18 cellular contexts compared by ENCODE assay signal in the genomic region with DNA sequence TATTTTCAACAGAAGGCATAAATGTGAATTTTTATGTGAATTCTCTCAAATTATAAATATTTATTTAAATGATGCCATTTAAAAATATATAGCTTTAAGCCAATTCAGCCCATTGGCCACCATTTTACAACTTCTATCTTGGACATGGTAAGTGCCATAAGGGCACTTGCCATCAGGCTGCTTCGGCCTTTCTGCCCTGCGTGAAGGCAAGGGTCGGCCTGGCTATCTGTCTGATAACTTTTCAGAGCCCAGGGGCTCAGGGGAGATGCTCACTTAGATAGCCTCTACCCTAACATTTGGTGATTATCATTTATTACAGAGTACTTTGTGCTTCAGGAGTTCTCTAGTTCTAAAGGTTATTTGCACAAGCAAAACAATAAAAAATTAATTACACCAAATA.
DNase-seq lines count a peak whose midpoint lies in the region; ATAC-seq and TF ChIP-seq lines count a peak whose summit lies in the region.
"Had no signal": no experiment of that assay in that cellular context is flagged by ENCODE, and none has a peak within 500 bp of the region (broad histone marks: within the 10 kb centered on the region; RNA-seq: fewer than 3 reads in every experiment).

No MANE protein-coding gene starts in this region.

- H3K4me1 Mint-ChIP-seq in activated naive CD8-positive, alpha-beta T cell (ENCODE audit: low read depth), result peaks cover 81% of the 10 kb centered on the region
- peaks cover 57% of the 10 kb centered on the region for H3K4me1 Mint-ChIP-seq in activated naive CD8-positive, alpha-beta T cell treated with anti-CD3 and anti-CD28 coated beads for 36 hours
- H3K4me1 Mint-ChIP-seq in activated B cell treated with CpG ODN at 0.5 μM for 24 hours, result peaks cover 48% of the 10 kb centered on the region
- H3K4me1 Mint-ChIP-seq: neural progenitor cell had no signal

- peak overlapping the region; percentile 96 for H2AK5ac ChIP-seq in mesenchymal stem cell (ENCODE audit: low read length, severe bottlenecking)

- H3K36me3 ChIP-seq in mesenchymal stem cell (ENCODE audit: control insufficient read depth in 1 of 2, insufficient read depth in 2 of 2, low read depth in 1 of 2, low read length in 2 of 2) (no peaks in the 10 kb centered on the region), transverse colon (no peaks in the 10 kb centered on the region)
- H3K36me3 ChIP-seq: neural progenitor cell, Peyer's patch, SJSA1 had no signal

- intact Hi-C loops in activated B cell treated with CpG ODN at 0.5 μM for 24 hours (cut with micrococcal nuclease) (no loop called here), transverse colon (cut with DNase I; ENCODE audit: low total_unique reads) (loop anchor here (10.0 kb wide), 1 partner anchor 59 kb away; the partner anchor contains the start of gene MBNL1)

- H3K4ac ChIP-seq in mesenchymal stem cell (ENCODE audit: low read depth in 1 of 2, low read length in 2 of 2), result no peak overlapping the region

- DNase-seq in activated naive CD8-positive, alpha-beta T cell treated with anti-CD3 and anti-CD28 coated beads for 36 hours, result no peak
- DNase-seq in activated B cell treated with CpG ODN at 0.5 μM for 24 hours, result no peak
- no peak for DNase-seq in mesenchymal stem cell
- no peak for DNase-seq in transverse colon
- no peak for DNase-seq in NCI-H128 (lab: John Stamatoyannopoulos, UW; ENCODE audit: unreplicated experiment)
- DNase-seq: activated CD4-positive, alpha-beta T cell treated with anti-CD3 and anti-CD28 coated beads for 1 hour; dorsolateral prefrontal cortex; GOT3; kidney glomerular epithelial cell; NCI-H1930; T1000; testis had no signal

- 96% methylated on average over 3 of the region's 3 CpGs for WGBS in mesenchymal stem cell
- 86 to 99% methylated on average over 2 to 3 of the region's 3 CpGs for WGBS in transverse colon (ENCODE audit: low coverage in 1 of 2), 2 donors

- no peak for TF ChIP-seq POLR2A in transverse colon (IDR thresholded peaks at IDR 0.05)

- H3K4me3 Mint-ChIP-seq in activated naive CD8-positive, alpha-beta T cell, result peak overlapping the region; percentile 63
- no peak overlapping the region for H3K4me3 Mint-ChIP-seq in activated naive CD8-positive, alpha-beta T cell treated with anti-CD3 and anti-CD28 coated beads for 36 hours
- H3K4me3 Mint-ChIP-seq in activated B cell treated with CpG ODN at 0.5 μM for 24 hours, result peak overlapping the region; percentile 95
- H3K4me3 Mint-ChIP-seq: neural progenitor cell had no signal

- CTCF ChIA-PET in activated B cell treated with CpG ODN at 0.5 μM for 24 hours (lab: Charles Lee), result no interaction called here

- H4K8ac ChIP-seq in mesenchymal stem cell (ENCODE audit: low read length), result no peak overlapping the region

- TF ChIP-seq CTCF in activated B cell treated with CpG ODN at 0.5 μM for 24 hours (IDR thresholded peaks at IDR 0.05), result no peak
- no peak for TF ChIP-seq CTCF in transverse colon (IDR thresholded peaks at IDR 0.05)

- no peak overlapping the region for H2BK120ac ChIP-seq in mesenchymal stem cell (ENCODE audit: low read depth, low read length)

- ATAC-seq in activated B cell treated with CpG ODN at 0.5 μM for 24 hours (ENCODE audit: low read depth), result no peak
- ATAC-seq in GM18502 (IDR thresholded peaks at IDR 0.05; ENCODE audit: poor library complexity, unreplicated experiment), result no peak
- no peak for ATAC-seq in GM18520 (IDR thresholded peaks at IDR 0.05; ENCODE audit: unreplicated experiment)

- H3K23ac ChIP-seq in mesenchymal stem cell (ENCODE audit: low read length in 2 of 2), result no peak overlapping the region

- H3K27me3 ChIP-seq in mesenchymal stem cell (ENCODE audit: control insufficient read depth in 1 of 2, insufficient read depth in 1 of 2, low read length in 2 of 2) (no peaks in the 10 kb centered on the region), transverse colon (no peaks in the 10 kb centered on the region)
- H3K27me3 ChIP-seq: dorsolateral prefrontal cortex, neural progenitor cell, Peyer's patch, SJSA1, testis had no signal

- H3K4me1 ChIP-seq in mesenchymal stem cell (ENCODE audit: control insufficient read depth, insufficient read depth, low read depth, low read length) (peaks cover 2% of the 10 kb centered on the region), transverse colon (peaks cover 0 to 57% (median 41%) of the 10 kb centered on the region in 4 donors)
- H3K4me1 ChIP-seq: neural progenitor cell, SJSA1 had no signal

- no peak overlapping the region for H2BK15ac ChIP-seq in mesenchymal stem cell (ENCODE audit: low read depth, poor library complexity, severe bottlenecking)

- H2AFZ ChIP-seq in mesenchymal stem cell (ENCODE audit: low read depth, low read length), result no peak overlapping the region
- H2AFZ ChIP-seq: neural progenitor cell had no signal

- POLR2A ChIA-PET in activated B cell treated with CpG ODN at 0.5 μM for 24 hours (lab: Charles Lee), result interaction anchor here (1.0 to 9.9 kb wide), 6 partner anchors 9 to 64 kb away, joined by 3 to 185 read pairs (median 36); partner anchors contain the start of gene MBNL1

- no peaks in the 10 kb centered on the region for H3K36me3 Mint-ChIP-seq in activated naive CD8-positive, alpha-beta T cell
- H3K36me3 Mint-ChIP-seq in activated naive CD8-positive, alpha-beta T cell treated with anti-CD3 and anti-CD28 coated beads for 36 hours, result peaks cover 22% of the 10 kb centered on the region
- peaks cover 6% of the 10 kb centered on the region for H3K36me3 Mint-ChIP-seq in activated B cell treated with CpG ODN at 0.5 μM for 24 hours (ENCODE audit: low read depth)
- H3K36me3 Mint-ChIP-seq: neural progenitor cell had no signal

- no peak for TF ChIP-seq EP300 in transverse colon (IDR thresholded peaks at IDR 0.05; ENCODE audit: low read depth)

- no peak overlapping the region for H4K91ac ChIP-seq in mesenchymal stem cell (ENCODE audit: low read length)

- no peak overlapping the region for H3K14ac ChIP-seq in mesenchymal stem cell (ENCODE audit: low read length in 2 of 2)

- no peaks in the 10 kb centered on the region for H3K27me3 Mint-ChIP-seq in activated naive CD8-positive, alpha-beta T cell
- no peaks in the 10 kb centered on the region for H3K27me3 Mint-ChIP-seq in activated naive CD8-positive, alpha-beta T cell treated with anti-CD3 and anti-CD28 coated beads for 36 hours
- H3K27me3 Mint-ChIP-seq in activated B cell treated with CpG ODN at 0.5 μM for 24 hours, result no peaks in the 10 kb centered on the region

- no peak overlapping the region for H2BK5ac ChIP-seq in mesenchymal stem cell (ENCODE audit: low read depth, low read length, poor library complexity, severe bottlenecking)

- H3K9me3 ChIP-seq in mesenchymal stem cell (ENCODE audit: control insufficient read depth, low read length) (no peaks in the 10 kb centered on the region), transverse colon (no peaks in the 10 kb centered on the region)
- H3K9me3 ChIP-seq: Peyer's patch, SJSA1, testis had no signal

- in situ Hi-C loops in transverse colon (cut with MboI; ENCODE audit: low pct_ligation_motif_present in 1 of 4, low pct_unique_long_range_greater_than_20kb in 1 of 4, low sequenced_read_pairs in 3 of 4), result loop anchor here in 1 of 4 donors (10.0 kb wide), 1 partner anchor 59 kb away; the partner anchor contains the start of gene MBNL1

- H3K4me2 ChIP-seq in mesenchymal stem cell (ENCODE audit: low read length, poor library complexity, severe bottlenecking), result no peak overlapping the region
- H3K4me2 ChIP-seq: neural progenitor cell had no signal

- peaks cover 2% of the 10 kb centered on the region for H3K79me1 ChIP-seq in mesenchymal stem cell (replicated peaks; ENCODE audit: low read length, poor library complexity, severe bottlenecking)

- H2BK12ac ChIP-seq in mesenchymal stem cell (ENCODE audit: low read length in 2 of 2), result no peak overlapping the region

- H3K9ac ChIP-seq in mesenchymal stem cell (ENCODE audit: low read length), result no peak overlapping the region
- H3K9ac ChIP-seq: neural progenitor cell had no signal

- H3K4me3 ChIP-seq in mesenchymal stem cell (ENCODE audit: insufficient read depth in 1 of 2, low read depth in 1 of 2, low read length in 2 of 2) (no peak overlapping the region), transverse colon (no peak overlapping the region)
- H3K4me3 ChIP-seq: dorsolateral prefrontal cortex, neural progenitor cell, Peyer's patch, SJSA1, testis had no signal

- no peak overlapping the region for H3K27ac ChIP-seq in mesenchymal stem cell (ENCODE audit: low read length, poor library complexity, severe bottlenecking)
- H3K27ac ChIP-seq in transverse colon, result peak overlapping the region; percentile 83 to 89 (median 85)
- H3K27ac ChIP-seq: neural progenitor cell, SJSA1, testis had no signal

- no peak overlapping the region for H3K18ac ChIP-seq in mesenchymal stem cell (ENCODE audit: low read depth in 1 of 2, low read length in 2 of 2)

- no peak overlapping the region for H3K27ac Mint-ChIP-seq in activated naive CD8-positive, alpha-beta T cell
- no peak overlapping the region for H3K27ac Mint-ChIP-seq in activated naive CD8-positive, alpha-beta T cell treated with anti-CD3 and anti-CD28 coated beads for 36 hours
- H3K27ac Mint-ChIP-seq in activated B cell treated with CpG ODN at 0.5 μM for 24 hours, result peak overlapping the region; percentile 99
- H3K27ac Mint-ChIP-seq: neural progenitor cell had no signal

- no peaks in the 10 kb centered on the region for H3K9me3 Mint-ChIP-seq in activated naive CD8-positive, alpha-beta T cell (ENCODE audit: low read depth)
- H3K9me3 Mint-ChIP-seq in activated naive CD8-positive, alpha-beta T cell treated with anti-CD3 and anti-CD28 coated beads for 36 hours, result peaks cover 7% of the 10 kb centered on the region
- peaks cover 5% of the 10 kb centered on the region for H3K9me3 Mint-ChIP-seq in activated B cell treated with CpG ODN at 0.5 μM for 24 hours
- H3K9me3 Mint-ChIP-seq: neural progenitor cell had no signal
